9 cellular contexts compared by ENCODE assay signal in the genomic region with DNA sequence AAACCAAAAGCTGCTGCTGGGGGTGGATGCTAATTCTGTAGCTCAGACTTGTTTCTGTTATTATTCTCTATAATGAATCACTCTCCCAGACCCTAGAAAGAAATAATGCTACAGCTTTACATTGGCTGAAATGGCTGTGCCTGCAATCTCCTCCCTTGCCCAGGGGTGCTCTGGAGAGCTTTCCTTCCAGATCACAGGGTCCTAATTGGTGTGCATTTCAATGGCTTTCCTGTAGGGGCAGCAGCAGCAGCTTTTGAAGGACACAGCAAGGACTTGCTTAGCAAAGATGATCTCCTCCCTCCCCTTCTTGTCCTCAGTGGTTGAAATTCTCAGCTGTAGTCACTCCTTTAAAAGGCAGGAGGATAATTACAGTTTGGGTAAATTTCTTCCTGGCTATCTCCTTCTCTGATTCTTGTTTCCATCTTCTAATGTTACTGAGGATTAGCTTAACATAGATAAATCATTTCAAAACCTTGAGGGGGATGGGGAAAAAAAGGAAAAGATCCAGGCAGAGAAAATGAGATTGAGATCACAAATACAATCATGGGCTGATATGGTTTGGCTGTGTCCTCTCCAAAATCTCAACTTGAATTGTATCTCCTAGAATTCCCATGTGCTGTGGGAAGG.
DNase-seq lines count a peak whose midpoint lies in the region; ATAC-seq and TF ChIP-seq lines count a peak whose summit lies in the region.
"Had no signal": no experiment of that assay in that cellular context is flagged by ENCODE, and none has a peak within 500 bp of the region (broad histone marks: within the 10 kb centered on the region; RNA-seq: fewer than 3 reads in every experiment).

No MANE protein-coding gene starts in this region.

- no peaks in the 10 kb centered on the region for H3K36me3 ChIP-seq in Peyer's patch
- H3K36me3 ChIP-seq: BLaER1 had no signal

- no peaks in the 10 kb centered on the region for H3K9me3 ChIP-seq in Peyer's patch
- H3K9me3 ChIP-seq: BLaER1 had no signal

- no peaks in the 10 kb centered on the region for H3K4me1 ChIP-seq in Peyer's patch
- H3K4me1 ChIP-seq: BLaER1 had no signal

- H3K27me3 ChIP-seq in Peyer's patch: no peaks in the 10 kb centered on the region
- H3K27me3 ChIP-seq: BLaER1 had no signal

- peak in 4 of 6 experiments; percentile 18 to 41 (median 33) for TF ChIP-seq CTCF in Peyer's patch (IDR thresholded peaks at IDR 0.05)
- TF ChIP-seq CTCF in epithelial cell of esophagus (IDR thresholded peaks at IDR 0.05; ENCODE audit: insufficient read depth, low read depth, low read length, missing control alignments): peak; percentile 72

- DNase-seq in NCI-H146 (lab: John Stamatoyannopoulos, UW): peak; percentile 0
- DNase-seq in NCI-H146 treated with DMSO at 0.1 percent for 48 hours (lab: John Stamatoyannopoulos, UW; ENCODE audit: unreplicated experiment): no peak
- DNase-seq in Peyer's patch: no peak
- peak; percentile 63 for DNase-seq in epithelial cell of esophagus (ENCODE audit: low read depth)
- peak; percentile 55 for DNase-seq in renal cortical epithelial cell (ENCODE audit: low read depth)
- DNase-seq in stimulated activated CD4-positive, alpha-beta T cell treated with anti-CD3 and anti-CD28 coated beads, Interleukin-4, amount 100 ng/mL, for 4 hours: no peak

- no peak overlapping the region for H3K27ac ChIP-seq in Peyer's patch
- H3K27ac ChIP-seq: BLaER1 had no signal

- peak; percentile 96 for ATAC-seq in GM19455 (IDR thresholded peaks at IDR 0.05; ENCODE audit: unreplicated experiment)
- ATAC-seq in HG03378 (IDR thresholded peaks at IDR 0.05; ENCODE audit: unreplicated experiment): peak; percentile 98

- H3K4me3 ChIP-seq in Peyer's patch: no peak overlapping the region
- no peak overlapping the region for H3K4me3 ChIP-seq in epithelial cell of esophagus (ENCODE audit: low read length)
- H3K4me3 ChIP-seq: BLaER1 had no signal

- TF ChIP-seq POLR2A in Peyer's patch (IDR thresholded peaks at IDR 0.05): no peak

Comparison
In these comparisons a context has a peak if more than half of its experiments do, and no peak if none do; other contexts are left out.
1. DNase-seq: peak in NCI-H146 (single experiment), epithelial cell of esophagus (single experiment) and renal cortical epithelial cell (single experiment); none in NCI-H146 treated with DMSO at 0.1 percent for 48 hours (single experiment), Peyer's patch (0 of 3) and stimulated activated CD4-positive, alpha-beta T cell treated with anti-CD3 and anti-CD28 coated beads, Interleukin-4, amount 100 ng/mL, for 4 hours (0 of 2).